ENCODE assay signal across 9 cellular contexts in genomic region chrX:119477812-119478232, GRCh38. TPM values are rescaled to one million over a fixed set of nuclear protein-coding genes. Genes with fewer than 3 reads are reported as not detected.
DNase-seq lines count a peak whose midpoint lies in the region; ATAC-seq and TF ChIP-seq lines count a peak whose summit lies in the region.
"Had no signal": no experiment of that assay in that cellular context is flagged by ENCODE, and none has a peak within 500 bp of the region (broad histone marks: within the 10 kb centered on the region; RNA-seq: fewer than 3 reads in every experiment).

No MANE protein-coding gene starts in this region.

- peak; percentile 71 for DNase-seq in COLO829 (ENCODE audit: low spot score)
- peak; percentile 64 for DNase-seq in LoVo (ENCODE audit: low spot score)
- peak; percentile 70 for DNase-seq in epithelial cell of proximal tubule (ENCODE audit: low read depth)
- no peak for DNase-seq in activated CD8-positive, alpha-beta memory T cell treated with anti-CD3 and anti-CD28 coated beads, Interleukin-2, amount 50 U/mL, for 4 hours

- no peak overlapping the region for H3K4me3 Mint-ChIP-seq in nephron
- H3K4me3 Mint-ChIP-seq: dendritic cell treated with granulocyte-macrophage colony-stimulating factor and Interleukin-4, amounts not matched to agents 40 ng/mL and 50 ng/mL, for 4 days had no signal

- peak overlapping the region; percentile 3 to 50 (median 4) for H3K27ac Mint-ChIP-seq in nephron
- H3K27ac Mint-ChIP-seq: dendritic cell treated with granulocyte-macrophage colony-stimulating factor and Interleukin-4, amounts not matched to agents 40 ng/mL and 50 ng/mL, for 4 days had no signal

- no peaks in the 10 kb centered on the region for H3K27me3 Mint-ChIP-seq in nephron (ENCODE audit: low read depth)
- H3K27me3 Mint-ChIP-seq: dendritic cell treated with granulocyte-macrophage colony-stimulating factor and Interleukin-4, amounts not matched to agents 40 ng/mL and 50 ng/mL, for 4 days had no signal

- ATAC-seq in GM18502 (IDR thresholded peaks at IDR 0.05; ENCODE audit: poor library complexity, unreplicated experiment) (no peak), HG03469 (IDR thresholded peaks at IDR 0.05; ENCODE audit: unreplicated experiment) (no peak), HG02610 (IDR thresholded peaks at IDR 0.05; ENCODE audit: unreplicated experiment) (no peak)

- peaks cover 5% of the 10 kb centered on the region for H3K9me3 Mint-ChIP-seq in nephron
- H3K9me3 Mint-ChIP-seq: dendritic cell treated with granulocyte-macrophage colony-stimulating factor and Interleukin-4, amounts not matched to agents 40 ng/mL and 50 ng/mL, for 4 days had no signal

- TF ChIP-seq CTCF in epithelial cell of proximal tubule (conservative IDR thresholded peaks at IDR 0.05; ENCODE audit: low read depth, low read length), result no peak
- no peak for TF ChIP-seq CTCF in nephron (IDR thresholded peaks at IDR 0.05; ENCODE audit: unreplicated experiment in 3 of 3)

- H3K4me3 ChIP-seq in epithelial cell of proximal tubule (ENCODE audit: low read depth, low read length), result peak overlapping the region; percentile 41

- peaks cover 16% of the 10 kb centered on the region for H3K4me1 Mint-ChIP-seq in nephron

- H3K36me3 Mint-ChIP-seq in nephron (ENCODE audit: low read depth), result no peaks in the 10 kb centered on the region

RNA-seq across cellular contexts. Expression of gene SLC25A5, which starts 9.6 kb away (rescaled TPM):
- total RNA-seq in epithelial cell of proximal tubule, result 298 and 821 TPM in 2 replicates
